In the genomic region with DNA sequence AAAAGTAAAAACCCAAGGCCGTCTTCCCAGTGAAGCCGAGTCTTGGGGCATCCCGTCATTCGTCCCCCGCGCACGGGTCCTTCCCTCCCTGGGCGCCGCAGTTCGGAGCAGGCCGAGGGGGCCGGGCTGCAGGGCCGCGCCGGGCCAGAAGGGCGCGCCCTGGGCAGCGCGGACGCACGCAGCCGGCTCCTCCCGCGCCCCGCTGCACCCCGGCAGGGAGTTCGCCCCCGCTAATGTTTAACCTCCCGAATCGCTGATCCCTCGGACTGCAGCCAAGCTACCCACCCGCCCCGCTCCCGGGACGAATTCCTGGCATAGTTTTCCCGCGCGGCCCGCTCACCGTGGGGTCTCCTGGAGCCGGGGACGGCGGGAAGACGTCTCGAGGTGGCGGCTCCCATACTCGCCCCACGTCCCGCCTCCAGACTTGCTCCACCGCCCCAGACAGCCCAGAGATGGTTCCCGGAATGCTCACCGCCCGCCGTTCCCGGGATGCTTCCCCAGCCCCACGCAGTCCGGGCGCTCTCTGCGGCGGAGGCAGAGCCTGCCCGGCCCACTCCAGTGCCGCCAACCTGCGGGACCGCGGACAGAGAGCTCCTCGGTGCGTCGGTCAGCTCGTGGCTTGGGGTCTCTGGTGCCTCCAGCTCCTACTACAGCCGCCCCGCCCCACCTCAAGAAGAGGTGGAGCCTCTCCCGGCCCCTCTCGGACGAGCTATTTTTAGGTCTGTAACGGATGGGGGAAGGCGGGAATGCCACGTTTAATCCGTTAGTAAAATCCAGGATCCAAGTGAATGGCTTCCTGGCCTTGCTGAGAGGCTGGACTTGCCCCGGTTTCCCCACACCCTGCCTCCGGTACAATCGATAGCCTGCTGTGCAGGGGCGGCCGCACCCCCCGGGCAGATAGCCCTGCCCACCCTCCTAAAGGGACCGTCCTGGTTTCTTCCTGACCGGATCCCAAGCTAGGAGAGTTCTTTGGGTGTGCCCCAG, we compare ENCODE assay signal across 8 cellular contexts. TPM values are rescaled to one million over a fixed set of nuclear protein-coding genes. Genes with fewer than 3 reads are reported as not detected.
DNase-seq lines count a peak whose midpoint lies in the region; ATAC-seq and TF ChIP-seq lines count a peak whose summit lies in the region.

A gene with protein sequence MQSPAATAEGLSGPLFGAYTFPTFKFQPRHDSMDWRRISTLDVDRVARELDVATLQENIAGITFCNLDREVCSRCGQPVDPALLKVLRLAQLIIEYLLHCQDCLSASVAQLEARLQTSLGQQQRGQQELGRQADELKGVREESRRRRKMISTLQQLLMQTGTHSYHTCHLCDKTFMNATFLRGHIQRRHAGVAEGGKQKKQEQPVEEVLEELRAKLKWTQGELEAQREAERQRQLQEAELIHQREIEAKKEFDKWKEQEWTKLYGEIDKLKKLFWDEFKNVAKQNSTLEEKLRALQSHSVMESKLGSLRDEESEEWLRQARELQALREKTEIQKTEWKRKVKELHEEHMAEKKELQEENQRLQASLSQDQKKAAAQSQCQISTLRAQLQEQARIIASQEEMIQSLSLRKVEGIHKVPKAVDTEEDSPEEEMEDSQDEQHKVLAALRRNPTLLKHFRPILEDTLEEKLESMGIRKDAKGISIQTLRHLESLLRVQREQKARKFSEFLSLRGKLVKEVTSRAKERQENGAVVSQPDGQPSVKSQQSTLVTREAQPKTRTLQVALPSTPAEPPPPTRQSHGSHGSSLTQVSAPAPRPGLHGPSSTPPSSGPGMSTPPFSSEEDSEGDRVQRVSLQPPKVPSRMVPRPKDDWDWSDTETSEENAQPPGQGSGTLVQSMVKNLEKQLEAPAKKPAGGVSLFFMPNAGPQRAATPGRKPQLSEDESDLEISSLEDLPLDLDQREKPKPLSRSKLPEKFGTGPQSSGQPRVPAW (minus strand): TSS at position 621 of the 984 bp plus-strand sequence. CDS start 11,637 bp downstream, outside the sequence.

- DNase-seq in AG20443 (ENCODE audit: low spot score) (peak; percentile 93), NCI-H524 treated with DMSO at 0.1 percent for 48 hours (lab: John Stamatoyannopoulos, UW) (peak; percentile 51), fibroblast of the conjunctiva (ENCODE audit: low read depth) (peak; percentile 33), upper lobe of left lung (peak; percentile 72 to 92)
- DNase-seq in activated T-cell treated with anti-CD3 and anti-CD28 coated beads, Interleukin-2, amount 50 U/mL, for 48 hours, result peak; percentile 47 to 61
- DNase-seq in naive thymus-derived CD4-positive, alpha-beta T cell, result peak in 3 of 9 donors; percentile 8 to 52 (median 29)

- no peak within 1 kb of the TSS for H3K27ac ChIP-seq in naive thymus-derived CD4-positive, alpha-beta T cell (ENCODE audit: low read depth, low read length)
- H3K27ac ChIP-seq in upper lobe of left lung, result peak within 1 kb of the TSS; percentile 79 to 91 (median 87)

- TF ChIP-seq POLR2A in upper lobe of left lung (IDR thresholded peaks at IDR 0.05), result peak in 2 of 4 donors; percentile 30 to 62

- ATAC-seq in GM18867 (IDR thresholded peaks at IDR 0.05; ENCODE audit: unreplicated experiment) (peak; percentile 74), HG03108 (IDR thresholded peaks at IDR 0.05; ENCODE audit: unreplicated experiment) (peak; percentile 89), upper lobe of left lung (ENCODE audit: low FRiP score in 2 of 2) (peak; percentile 93 to 96)
- ATAC-seq in naive thymus-derived CD4-positive, alpha-beta T cell, result peak; percentile 89

- intact Hi-C loops in naive thymus-derived CD4-positive, alpha-beta T cell (cut with micrococcal nuclease), result loop anchor here in 1 of 2 donors (5.0 kb wide), 1 partner anchor 33 kb away; no protein-coding TSS in a partner anchor

- no peaks in the 10 kb centered on the region for H3K4me1 ChIP-seq in naive thymus-derived CD4-positive, alpha-beta T cell (ENCODE audit: control insufficient read depth in 2 of 2, insufficient read depth in 2 of 2, low read length in 2 of 2)
- peaks cover 8 to 27% (median 11%) of the 10 kb centered on the region in 4 donors for H3K4me1 ChIP-seq in upper lobe of left lung

- peaks cover 0 to 3% (median 0%) of the 10 kb centered on the region in 5 donors for H3K36me3 Mint-ChIP-seq in naive thymus-derived CD4-positive, alpha-beta T cell

- H3K9me3 Mint-ChIP-seq in naive thymus-derived CD4-positive, alpha-beta T cell, result peaks cover 0 to 7% (median 0%) of the 10 kb centered on the region in 11 donors

- CTCF ChIA-PET in naive thymus-derived CD4-positive, alpha-beta T cell (lab: Charles Lee), result no interaction called here

- H3K27me3 Mint-ChIP-seq in naive thymus-derived CD4-positive, alpha-beta T cell, result peaks cover 21 to 62% (median 49%) of the 10 kb centered on the region in 5 donors

- peak within 1 kb of the TSS in 1 of 9 donors; percentile 31 for H3K27ac Mint-ChIP-seq in naive thymus-derived CD4-positive, alpha-beta T cell

- H3K36me3 ChIP-seq in naive thymus-derived CD4-positive, alpha-beta T cell (ENCODE audit: control insufficient read depth in 2 of 3, insufficient read depth in 3 of 3, low read length in 3 of 3), result no peaks in the 10 kb centered on the region
- H3K36me3 ChIP-seq in upper lobe of left lung, result no peaks in the 10 kb centered on the region

- WGBS in upper lobe of left lung, 2 donors, result 1% methylated on average over 16 to 44 of the region's 86 CpGs

- H3K27me3 ChIP-seq in naive thymus-derived CD4-positive, alpha-beta T cell (ENCODE audit: control insufficient read depth in 2 of 2, insufficient read depth in 2 of 2, low read length in 2 of 2), result peaks cover 0 to 4% of the 10 kb centered on the region in 2 donors
- H3K27me3 ChIP-seq in upper lobe of left lung, result no peaks in the 10 kb centered on the region

- peak within 1 kb of the TSS; percentile 47 for H3K4me3 ChIP-seq in naive thymus-derived CD4-positive, alpha-beta T cell (ENCODE audit: low read length)
- peak within 1 kb of the TSS; percentile 55 to 86 (median 79) for H3K4me3 ChIP-seq in upper lobe of left lung

- POLR2A ChIA-PET in naive thymus-derived CD4-positive, alpha-beta T cell (lab: Charles Lee), result no interaction called here

- no peak for TF ChIP-seq EP300 in upper lobe of left lung (IDR thresholded peaks at IDR 0.05)

- no peaks in the 10 kb centered on the region for H3K9me3 ChIP-seq in naive thymus-derived CD4-positive, alpha-beta T cell (ENCODE audit: control insufficient read depth in 2 of 3, low read length in 3 of 3)
- H3K9me3 ChIP-seq in upper lobe of left lung, result no peaks in the 10 kb centered on the region

- H3K4me1 Mint-ChIP-seq in naive thymus-derived CD4-positive, alpha-beta T cell, result peaks cover 2 to 13% (median 8%) of the 10 kb centered on the region in 7 donors

- peak within 1 kb of the TSS; percentile 65 to 86 (median 76) for H3K4me3 Mint-ChIP-seq in naive thymus-derived CD4-positive, alpha-beta T cell

- TF ChIP-seq CTCF in upper lobe of left lung (IDR thresholded peaks at IDR 0.05), result peak; percentile 69 to 85 (median 78)

RNA-seq across cellular contexts. Expression of the gene that starts here (rescaled TPM):
- under 1 TPM in 1 of 5 experiments, not detected in 4; 0.15 TPM for total RNA-seq in naive thymus-derived CD4-positive, alpha-beta T cell
- polyA plus RNA-seq in naive thymus-derived CD4-positive, alpha-beta T cell, result not detected
- 10 to 100 TPM; 15.9 to 97.4 (median 24.5) TPM for total RNA-seq in upper lobe of left lung

Comparison
In these comparisons a context has a peak if more than half of its experiments do, and no peak if none do; other contexts are left out.
1. RNA of the gene that starts here (total RNA-seq): 15.9 to 97.4 TPM in upper lobe of left lung; 0.15 TPM in naive thymus-derived CD4-positive, alpha-beta T cell; every median in the first group is over 10 times any median in the second.
2. Peak in ATAC-seq and H3K4me3 ChIP-seq in naive thymus-derived CD4-positive, alpha-beta T cell; RNA of the gene not detected or under 1 TPM.
3. Peak in every context shown above with its lines, with median percentiles within 50 percentile points of each other: ATAC-seq.